ENCODE assay signal across 26 cellular contexts in genomic region chr2:26395394-26395793, GRCh38. TPM values are rescaled to one million over a fixed set of nuclear protein-coding genes. Genes with fewer than 3 reads are reported as not detected.
"Had no signal": no experiment of that assay in that cellular context is flagged by ENCODE, and none has a peak within 500 bp of the region (broad histone marks: within the 10 kb centered on the region; RNA-seq: fewer than 3 reads in every experiment).

No MANE protein-coding gene starts in this region.

- ATAC-seq: activated CD8-positive, alpha-beta T cell treated with anti-CD3 and anti-CD28 coated beads, Interleukin-2, amount 10 ng/mL, durations not matched to agents 7 days and 5 days; esophagus mucosa; gastroesophageal sphincter; heart right ventricle; psoas muscle had no signal

- H3K4me3 ChIP-seq: adrenal gland, breast epithelium, gastroesophageal sphincter, heart right ventricle, left ventricle myocardium inferior, psoas muscle, stomach had no signal

- H3K36me3 Mint-ChIP-seq: activated naive CD4-positive, alpha-beta T cell treated with anti-CD3 and anti-CD28 coated beads, Interleukin-2, amount 50 U/mL, for 72 hours had no signal

- H3K27ac Mint-ChIP-seq: activated B cell treated with CpG ODN at 0.5 μM for 24 hours; activated CD8-positive, alpha-beta T cell treated with anti-CD3 and anti-CD28 coated beads, Interleukin-2, amount 10 ng/mL, durations not matched to agents 7 days and 5 days; T-helper 2 cell treated with Interferon-gamma antibody and Interleukin-4, amounts not matched to agents 5 μg/mL and 100 μg/mL, for 36 hours; type B pancreatic cell had no signal

- H3K36me3 ChIP-seq: adrenal gland, breast epithelium had no signal

- H3K27me3 ChIP-seq: adrenal gland, breast epithelium, gastroesophageal sphincter, heart right ventricle, stomach had no signal

- DNase-seq: activated B cell treated with CpG ODN at 0.5 μM for 24 hours; activated CD4-positive, alpha-beta T cell treated with anti-CD3 and anti-CD28 coated beads for 4 hours; activated CD8-positive, alpha-beta T cell treated with anti-CD3 and anti-CD28 coated beads, Interleukin-2, amount 10 ng/mL, durations not matched to agents 7 days and 5 days; activated effector memory CD4-positive, alpha-beta T cell treated with anti-CD3 and anti-CD28 coated beads, Interleukin-2, amount 50 U/mL, for 16 hours; activated T-cell treated with anti-CD3 and anti-CD28 coated beads, Interleukin-2, amount 50 U/mL, for 48 hours; adrenal gland; cortex of kidney; effector CD4-positive, alpha-beta T cell; heart right ventricle; immature natural killer cell; kidney glomerular epithelial cell; left ventricle myocardium inferior; mammary epithelial cell; psoas muscle; right cardiac atrium; small intestine; stimulated activated CD4-positive, alpha-beta T cell treated with anti-CD3 and anti-CD28 coated beads, Interleukin-15, amount 100 ng/mL, for 24 hours; stimulated activated CD4-positive, alpha-beta T cell treated with anti-CD3 and anti-CD28 coated beads, Interleukin-4, amount 100 ng/mL, for 1 hour; stomach had no signal

- H3K4me1 Mint-ChIP-seq: activated B cell treated with CpG ODN at 0.5 μM for 24 hours had no signal

- H3K4me3 Mint-ChIP-seq: activated B cell treated with CpG ODN at 0.5 μM for 24 hours; activated CD8-positive, alpha-beta T cell treated with anti-CD3 and anti-CD28 coated beads, Interleukin-2, amount 10 ng/mL, durations not matched to agents 7 days and 5 days; immature natural killer cell; neural crest cell; T-helper 2 cell treated with Interferon-gamma antibody and Interleukin-4, amounts not matched to agents 5 μg/mL and 100 μg/mL, for 36 hours; type B pancreatic cell had no signal

- H3K9me3 ChIP-seq: adrenal gland, breast epithelium, gastroesophageal sphincter, heart right ventricle, left ventricle myocardium inferior, psoas muscle, stomach had no signal

- H3K4me1 ChIP-seq: adrenal gland, breast epithelium, gastroesophageal sphincter, heart right ventricle, left ventricle myocardium inferior, psoas muscle had no signal

- H3K27me3 Mint-ChIP-seq: activated B cell treated with CpG ODN at 0.5 μM for 24 hours, type B pancreatic cell had no signal

- H3K27ac ChIP-seq: adrenal gland, breast epithelium, gastroesophageal sphincter, heart right ventricle, left ventricle myocardium inferior, psoas muscle, stomach had no signal

- H3K9me3 Mint-ChIP-seq: activated B cell treated with CpG ODN at 0.5 μM for 24 hours; activated naive CD4-positive, alpha-beta T cell treated with anti-CD3 and anti-CD28 coated beads, Interleukin-2, amount 50 U/mL, for 72 hours; immature natural killer cell; neural crest cell; T-helper 2 cell treated with Interferon-gamma antibody and Interleukin-4, amounts not matched to agents 5 μg/mL and 100 μg/mL, for 36 hours; type B pancreatic cell had no signal

RNA-seq across cellular contexts. Expression of gene DRC1, which starts 6.3 kb away (rescaled TPM):
- total RNA-seq: activated B cell treated with CpG ODN at 0.5 μM for 24 hours; activated CD8-positive, alpha-beta T cell treated with anti-CD3 and anti-CD28 coated beads, Interleukin-2, amount 10 ng/mL, durations not matched to agents 7 days and 5 days; activated naive CD4-positive, alpha-beta T cell treated with anti-CD3 and anti-CD28 coated beads, Interleukin-2, amount 50 U/mL, for 72 hours; breast epithelium; esophagus mucosa; left ventricle myocardium inferior; right cardiac atrium had no signal

RNA-seq across cellular contexts. Expression of gene ADGRF3, which starts 48.8 kb away (rescaled TPM):
- total RNA-seq: gastroesophageal sphincter, left ventricle myocardium inferior had no signal
